In the genomic region with DNA sequence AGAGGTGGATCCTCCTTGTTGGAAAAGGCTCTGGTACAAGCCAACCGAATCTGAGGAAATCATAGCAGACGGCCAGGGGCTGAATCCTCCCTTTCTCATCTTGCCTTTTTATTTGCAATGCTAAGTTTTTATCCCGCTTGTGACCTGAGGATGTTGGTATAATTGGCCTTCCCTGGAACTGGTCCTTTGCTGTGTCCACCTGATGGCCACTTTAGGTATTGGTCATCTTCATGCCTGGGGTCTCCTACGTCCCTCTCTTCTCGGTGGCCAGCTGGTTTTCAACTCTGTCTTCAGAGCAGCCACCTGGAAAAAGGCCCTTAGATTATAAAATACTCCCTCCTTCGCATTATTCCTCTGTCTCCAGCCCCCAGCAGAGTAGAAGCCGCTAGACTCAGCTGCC, we compare ENCODE assay signal across 30 cellular contexts.
"Had no signal": no experiment of that assay in that cellular context is flagged by ENCODE, and none has a peak within 500 bp of the region (broad histone marks: within the 10 kb centered on the region; RNA-seq: fewer than 3 reads in every experiment).

No MANE protein-coding gene starts in this region.

- H3K9me3 ChIP-seq: colonic mucosa, gastroesophageal sphincter, lower lobe of right lung, mucosa of descending colon, ovary, thoracic aorta, uterus had no signal

- DNase-seq: activated CD4-positive, alpha-beta T cell treated with anti-CD3 and anti-CD28 coated beads for 36 hours; activated CD4-positive, CD25-positive, alpha-beta regulatory T cell; activated CD8-positive, alpha-beta memory T cell treated with anti-CD3 and anti-CD28 coated beads, Interleukin-2, amount 10 ng/mL, durations not matched to agents 7 days and 5 days; activated CD8-positive, alpha-beta T cell treated with anti-CD3 and anti-CD28 coated beads, Interleukin-2, amount 10 ng/mL, durations not matched to agents 7 days and 5 days; activated naive CD4-positive, alpha-beta T cell; activated T-cell treated with anti-CD3 and anti-CD28 coated beads, Interleukin-2, amount 50 U/mL, for 72 hours; anterior cingulate cortex; colonic mucosa; effector CD8-positive, alpha-beta T cell; hippocampal formation; kidney glomerular epithelial cell; lower lobe of right lung; mucosa of descending colon; ovary; stimulated activated CD4-positive, alpha-beta T cell treated with anti-CD3 and anti-CD28 coated beads, Interleukin-4, amount 100 ng/mL, for 24 hours; SW 1271; T-helper 9 cell; trophoblast cell; uterus had no signal

- H3K27me3 Mint-ChIP-seq: activated CD4-positive, alpha-beta T cell treated with anti-CD3 and anti-CD28 coated beads for 36 hours; activated CD8-positive, alpha-beta memory T cell treated with anti-CD3 and anti-CD28 coated beads, Interleukin-2, amount 10 ng/mL, durations not matched to agents 7 days and 5 days; progenitor cell of endocrine pancreas; stimulated activated naive CD8-positive, alpha-beta T cell treated with anti-CD3 and anti-CD28 coated beads, Interleukin-15, Interleukin-2, amounts not matched to agents 100 ng/mL and 50 ng/mL, for 24 hours had no signal

- H3K27ac ChIP-seq: colonic mucosa, gastroesophageal sphincter, lower lobe of right lung, ovary, skin epidermis, thoracic aorta, uterus had no signal

- ATAC-seq: activated CD4-positive, alpha-beta T cell treated with anti-CD3 and anti-CD28 coated beads for 36 hours; activated CD8-positive, alpha-beta memory T cell treated with anti-CD3 and anti-CD28 coated beads, Interleukin-2, amount 10 ng/mL, durations not matched to agents 7 days and 5 days; activated CD8-positive, alpha-beta T cell treated with anti-CD3 and anti-CD28 coated beads, Interleukin-2, amount 10 ng/mL, durations not matched to agents 7 days and 5 days; activated naive CD4-positive, alpha-beta T cell treated with anti-CD3 and anti-CD28 coated beads, Interleukin-2, amount 50 U/mL, for 72 hours; activated T-cell treated with anti-CD3 and anti-CD28 coated beads, Interleukin-2, amount 50 U/mL, for 72 hours; gastroesophageal sphincter; left lobe of liver; lower lobe of right lung; mucosa of descending colon; sciatic nerve; stimulated activated effector memory CD8-positive, alpha-beta T cell treated with anti-CD3 and anti-CD28 coated beads, Interleukin-12 subunit alpha, Interleukin-12 subunit beta, amount 100 ng/mL, for 72 hours had no signal

- H3K36me3 ChIP-seq: colonic mucosa, gastroesophageal sphincter, lower lobe of right lung, ovary, thoracic aorta, uterus had no signal

- H3K4me1 Mint-ChIP-seq: activated CD4-positive, alpha-beta T cell treated with anti-CD3 and anti-CD28 coated beads for 36 hours; activated CD8-positive, alpha-beta memory T cell treated with anti-CD3 and anti-CD28 coated beads, Interleukin-2, amount 10 ng/mL, durations not matched to agents 7 days and 5 days; nephron; stimulated activated effector memory CD8-positive, alpha-beta T cell treated with anti-CD3 and anti-CD28 coated beads, Interleukin-12 subunit alpha, Interleukin-12 subunit beta, amount 100 ng/mL, for 72 hours had no signal

- H3K36me3 Mint-ChIP-seq: activated CD8-positive, alpha-beta memory T cell treated with anti-CD3 and anti-CD28 coated beads, Interleukin-2, amount 10 ng/mL, durations not matched to agents 7 days and 5 days; activated naive CD4-positive, alpha-beta T cell treated with anti-CD3 and anti-CD28 coated beads, Interleukin-2, amount 50 U/mL, for 72 hours; stimulated activated effector memory CD8-positive, alpha-beta T cell treated with anti-CD3 and anti-CD28 coated beads, Interleukin-12 subunit alpha, Interleukin-12 subunit beta, amount 100 ng/mL, for 72 hours had no signal

- H3K4me3 Mint-ChIP-seq: activated CD4-positive, alpha-beta T cell treated with anti-CD3 and anti-CD28 coated beads for 36 hours; activated CD8-positive, alpha-beta memory T cell treated with anti-CD3 and anti-CD28 coated beads, Interleukin-2, amount 10 ng/mL, durations not matched to agents 7 days and 5 days; activated CD8-positive, alpha-beta T cell treated with anti-CD3 and anti-CD28 coated beads, Interleukin-2, amount 10 ng/mL, durations not matched to agents 7 days and 5 days; activated T-cell treated with anti-CD3 and anti-CD28 coated beads, Interleukin-2, amount 50 U/mL, for 72 hours; nephron; stimulated activated effector memory CD8-positive, alpha-beta T cell treated with anti-CD3 and anti-CD28 coated beads, Interleukin-12 subunit alpha, Interleukin-12 subunit beta, amount 100 ng/mL, for 72 hours; stimulated activated naive CD8-positive, alpha-beta T cell treated with anti-CD3 and anti-CD28 coated beads, Interleukin-15, Interleukin-2, amounts not matched to agents 100 ng/mL and 50 ng/mL, for 24 hours; T-helper 1 cell treated with Interleukin-12 subunit alpha and Interleukin-12 subunit beta and Interleukin-4 antibody, amounts not matched to agents 30 μg/mL and 1 μg/mL, for 36 hours had no signal

- H3K9me3 Mint-ChIP-seq: activated naive CD4-positive, alpha-beta T cell treated with anti-CD3 and anti-CD28 coated beads, Interleukin-2, amount 50 U/mL, for 72 hours; activated T-cell treated with anti-CD3 and anti-CD28 coated beads, Interleukin-2, amount 50 U/mL, for 72 hours; nephron; stimulated activated effector memory CD8-positive, alpha-beta T cell treated with anti-CD3 and anti-CD28 coated beads, Interleukin-12 subunit alpha, Interleukin-12 subunit beta, amount 100 ng/mL, for 72 hours; stimulated activated naive CD8-positive, alpha-beta T cell treated with anti-CD3 and anti-CD28 coated beads, Interleukin-15, Interleukin-2, amounts not matched to agents 100 ng/mL and 50 ng/mL, for 24 hours; T-helper 1 cell treated with Interleukin-12 subunit alpha and Interleukin-12 subunit beta and Interleukin-4 antibody, amounts not matched to agents 30 μg/mL and 1 μg/mL, for 36 hours had no signal

- H3K27ac Mint-ChIP-seq: activated CD4-positive, alpha-beta T cell treated with anti-CD3 and anti-CD28 coated beads for 36 hours; activated CD8-positive, alpha-beta memory T cell treated with anti-CD3 and anti-CD28 coated beads, Interleukin-2, amount 10 ng/mL, durations not matched to agents 7 days and 5 days; activated CD8-positive, alpha-beta T cell treated with anti-CD3 and anti-CD28 coated beads, Interleukin-2, amount 10 ng/mL, durations not matched to agents 7 days and 5 days; activated naive CD4-positive, alpha-beta T cell treated with anti-CD3 and anti-CD28 coated beads, Interleukin-2, amount 50 U/mL, for 72 hours; activated T-cell treated with anti-CD3 and anti-CD28 coated beads, Interleukin-2, amount 50 U/mL, for 72 hours; nephron; progenitor cell of endocrine pancreas; stimulated activated effector memory CD8-positive, alpha-beta T cell treated with anti-CD3 and anti-CD28 coated beads, Interleukin-12 subunit alpha, Interleukin-12 subunit beta, amount 100 ng/mL, for 72 hours; stimulated activated naive CD8-positive, alpha-beta T cell treated with anti-CD3 and anti-CD28 coated beads, Interleukin-15, Interleukin-2, amounts not matched to agents 100 ng/mL and 50 ng/mL, for 24 hours; T-helper 1 cell treated with Interleukin-12 subunit alpha and Interleukin-12 subunit beta and Interleukin-4 antibody, amounts not matched to agents 30 μg/mL and 1 μg/mL, for 36 hours had no signal

- H3K27me3 ChIP-seq: colonic mucosa, gastroesophageal sphincter, ovary, uterus had no signal

- H3K4me3 ChIP-seq: colonic mucosa, gastroesophageal sphincter, lower lobe of right lung, mucosa of descending colon, ovary, skin epidermis, thoracic aorta, uterus had no signal

- H3K4me1 ChIP-seq: colonic mucosa, gastroesophageal sphincter, lower lobe of right lung, uterus had no signal
